ENCODE assay signal across 30 cellular contexts in the genomic region with DNA sequence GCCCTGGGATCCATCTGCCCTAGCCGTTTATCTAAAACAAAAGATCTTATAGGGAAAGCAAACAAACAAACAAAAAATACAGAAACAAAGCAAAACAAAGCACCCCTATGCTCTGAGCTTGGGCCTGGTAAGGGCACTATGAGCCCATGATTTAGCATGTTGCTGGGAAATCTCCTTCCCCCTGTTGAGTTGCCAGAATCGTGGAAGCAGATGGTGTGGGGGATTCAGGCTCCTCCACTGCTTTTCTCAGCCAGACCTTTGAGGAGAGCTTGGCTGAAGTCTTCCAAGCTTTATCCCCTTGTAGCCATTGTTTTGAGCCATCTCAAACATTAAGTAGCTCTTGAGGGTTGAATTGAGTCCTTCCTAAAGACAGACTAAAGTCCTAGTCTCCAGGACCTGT. TPM values are rescaled to one million over a fixed set of nuclear protein-coding genes. Genes with fewer than 3 reads are reported as not detected.
DNase-seq lines count a peak whose midpoint lies in the region; ATAC-seq, FAIRE-seq and TF ChIP-seq lines count a peak whose summit lies in the region.
"Had no signal": no experiment of that assay in that cellular context is flagged by ENCODE, and none has a peak within 500 bp of the region (broad histone marks: within the 10 kb centered on the region; RNA-seq: fewer than 3 reads in every experiment).

No MANE protein-coding gene starts in this region.

- no peak for TF ChIP-seq CTCF in astrocyte (IDR thresholded peaks at IDR 0.05; ENCODE audit: insufficient read depth, low read depth, low read length)
- TF ChIP-seq CTCF in neural progenitor cell (IDR thresholded peaks at IDR 0.05): no peak
- TF ChIP-seq CTCF in omental fat pad (IDR thresholded peaks at IDR 0.05): no peak

- no peak overlapping the region for H3K4me3 ChIP-seq in astrocyte (ENCODE audit: insufficient read depth, low read depth, low read length)
- no peak overlapping the region for H3K4me3 ChIP-seq in neural progenitor cell
- H3K4me3 ChIP-seq: BLaER1, tibial nerve had no signal

- DNase-seq in D341Med (ENCODE audit: low spot score) (peak; percentile 73), NCI-H446 (lab: John Stamatoyannopoulos, UW) (peak; percentile 12 to 68), astrocyte (ENCODE audit: low read depth) (no peak), neural progenitor cell (ENCODE audit: low spot score) (no peak), NCI-H2029 (lab: John Stamatoyannopoulos, UW) (no peak), omental fat pad (ENCODE audit: low spot score) (no peak), RPMI8226 (no peak), dermis blood vessel endothelial cell (no peak)
- DNase-seq: activated CD4-positive, alpha-beta T cell treated with anti-CD3 and anti-CD28 coated beads, Interleukin-2, amount 10 ng/mL, durations not matched to agents 24 days and 14 days; activated naive CD8-positive, alpha-beta T cell treated with anti-CD3 and anti-CD28 coated beads, Interleukin-2, amount 50 U/mL, for 24 hours; activated T-cell treated with anti-CD3 and anti-CD28 coated beads, Interleukin-2, amount 50 U/mL, for 24 hours; COR-L47; hypothalamus; mesendoderm; NCI-H1694; NCI-H748 treated with DMSO at 0.1 percent for 48 hours; nucleus accumbens; retina; small intestine; stimulated activated CD4-positive, alpha-beta T cell treated with anti-CD3 and anti-CD28 coated beads, Interleukin-1b, Interleukin-23, amount 100 ng/mL, for 48 hours; stimulated activated CD8-positive, alpha-beta memory T cell treated with anti-CD3 and anti-CD28 coated beads, Interleukin-4, amount 100 ng/mL, for 48 hours had no signal

- H3K4me1 Mint-ChIP-seq in astrocyte (ENCODE audit: low read depth, unreplicated experiment) (peaks cover 12% of the 10 kb centered on the region), neural progenitor cell (peaks cover 10% of the 10 kb centered on the region)
- H3K4me1 Mint-ChIP-seq: activated CD4-positive, alpha-beta T cell treated with anti-CD3 and anti-CD28 coated beads, Interleukin-2, amount 10 ng/mL, durations not matched to agents 24 days and 14 days; activated naive CD8-positive, alpha-beta T cell treated with anti-CD3 and anti-CD28 coated beads, Interleukin-2, amount 50 U/mL, for 24 hours had no signal

- H3K36me3 ChIP-seq in astrocyte (ENCODE audit: insufficient read depth, low read length) (no peaks in the 10 kb centered on the region), neural progenitor cell (no peaks in the 10 kb centered on the region)
- H3K36me3 ChIP-seq: BLaER1, tibial nerve had no signal

- H3K9ac ChIP-seq in astrocyte (ENCODE audit: low read length): no peak overlapping the region
- no peak overlapping the region for H3K9ac ChIP-seq in neural progenitor cell
- H3K9ac ChIP-seq: BLaER1 had no signal

- H3K36me3 Mint-ChIP-seq in astrocyte (ENCODE audit: low read depth, unreplicated experiment) (no peaks in the 10 kb centered on the region), neural progenitor cell (no peaks in the 10 kb centered on the region)

- no peak overlapping the region for H3K27ac ChIP-seq in astrocyte (ENCODE audit: low read depth, low read length)
- H3K27ac ChIP-seq in neural progenitor cell: no peak overlapping the region
- H3K27ac ChIP-seq: BLaER1 had no signal

- no peak for ATAC-seq in omental fat pad (ENCODE audit: low FRiP score)
- ATAC-seq: activated naive CD8-positive, alpha-beta T cell treated with anti-CD3 and anti-CD28 coated beads, Interleukin-2, amount 50 U/mL, for 24 hours; HepG2 had no signal

- H4K20me1 ChIP-seq in astrocyte (ENCODE audit: insufficient read depth, low read length) (no peaks in the 10 kb centered on the region), neural progenitor cell (ENCODE audit: low read depth) (no peaks in the 10 kb centered on the region)
- H4K20me1 ChIP-seq: BLaER1 had no signal

- H3K9me3 ChIP-seq in astrocyte (ENCODE audit: insufficient read depth, low read depth, low read length) (no peaks in the 10 kb centered on the region), neural progenitor cell (ENCODE audit: low read depth) (no peaks in the 10 kb centered on the region)
- H3K9me3 ChIP-seq: BLaER1, tibial nerve had no signal

- no peak overlapping the region for H3K27ac Mint-ChIP-seq in astrocyte (ENCODE audit: unreplicated experiment)
- no peak overlapping the region for H3K27ac Mint-ChIP-seq in neural progenitor cell
- H3K27ac Mint-ChIP-seq: activated CD4-positive, alpha-beta T cell treated with anti-CD3 and anti-CD28 coated beads, Interleukin-2, amount 10 ng/mL, durations not matched to agents 24 days and 14 days; activated naive CD8-positive, alpha-beta T cell treated with anti-CD3 and anti-CD28 coated beads, Interleukin-2, amount 50 U/mL, for 24 hours; activated T-cell treated with anti-CD3 and anti-CD28 coated beads, Interleukin-2, amount 50 U/mL, for 24 hours; T-helper 2 cell treated with Interferon-gamma antibody and Interleukin-4, amounts not matched to agents 5 μg/mL and 100 μg/mL, for 36 hours had no signal

- H3K4me2 ChIP-seq in astrocyte (ENCODE audit: low read length) (no peak overlapping the region), neural progenitor cell (no peak overlapping the region)
- H3K4me2 ChIP-seq: BLaER1 had no signal

- H2AFZ ChIP-seq in astrocyte (ENCODE audit: low read depth, low read length) (peak overlapping the region; percentile 27), neural progenitor cell (replicated peaks) (peak overlapping the region; percentile 9)

- FAIRE-seq in astrocyte (lab: Jason Lieb, UNC): no peak
- FAIRE-seq: endothelial cell of umbilical vein, GM18507, HepG2, small intestine had no signal

- H3K79me2 ChIP-seq in astrocyte (ENCODE audit: insufficient read depth, low read length): no peaks in the 10 kb centered on the region
- H3K79me2 ChIP-seq in neural progenitor cell (ENCODE audit: low read depth): no peaks in the 10 kb centered on the region

- no peaks in the 10 kb centered on the region for H3K9me3 Mint-ChIP-seq in astrocyte (ENCODE audit: unreplicated experiment)
- no peaks in the 10 kb centered on the region for H3K9me3 Mint-ChIP-seq in neural progenitor cell
- H3K9me3 Mint-ChIP-seq: activated CD4-positive, alpha-beta T cell treated with anti-CD3 and anti-CD28 coated beads, Interleukin-2, amount 10 ng/mL, durations not matched to agents 24 days and 14 days; activated naive CD8-positive, alpha-beta T cell treated with anti-CD3 and anti-CD28 coated beads, Interleukin-2, amount 50 U/mL, for 24 hours; activated T-cell treated with anti-CD3 and anti-CD28 coated beads, Interleukin-2, amount 50 U/mL, for 24 hours; T-helper 2 cell treated with Interferon-gamma antibody and Interleukin-4, amounts not matched to agents 5 μg/mL and 100 μg/mL, for 36 hours had no signal

- no peak overlapping the region for H3K4me3 Mint-ChIP-seq in astrocyte (ENCODE audit: unreplicated experiment)
- no peak overlapping the region for H3K4me3 Mint-ChIP-seq in neural progenitor cell
- H3K4me3 Mint-ChIP-seq: activated CD4-positive, alpha-beta T cell treated with anti-CD3 and anti-CD28 coated beads, Interleukin-2, amount 10 ng/mL, durations not matched to agents 24 days and 14 days; activated naive CD8-positive, alpha-beta T cell treated with anti-CD3 and anti-CD28 coated beads, Interleukin-2, amount 50 U/mL, for 24 hours; activated T-cell treated with anti-CD3 and anti-CD28 coated beads, Interleukin-2, amount 50 U/mL, for 24 hours; T-helper 2 cell treated with Interferon-gamma antibody and Interleukin-4, amounts not matched to agents 5 μg/mL and 100 μg/mL, for 36 hours had no signal

- no peaks in the 10 kb centered on the region for H3K27me3 ChIP-seq in astrocyte (ENCODE audit: insufficient read depth, low read length)
- no peaks in the 10 kb centered on the region for H3K27me3 ChIP-seq in neural progenitor cell
- H3K27me3 ChIP-seq: BLaER1, tibial nerve had no signal

- H3K27me3 Mint-ChIP-seq in astrocyte (ENCODE audit: low read depth, unreplicated experiment): no peaks in the 10 kb centered on the region
- peaks cover 2% of the 10 kb centered on the region for H3K27me3 Mint-ChIP-seq in neural progenitor cell (ENCODE audit: insufficient read depth, low read depth)
- H3K27me3 Mint-ChIP-seq: activated CD4-positive, alpha-beta T cell treated with anti-CD3 and anti-CD28 coated beads, Interleukin-2, amount 10 ng/mL, durations not matched to agents 24 days and 14 days; activated naive CD8-positive, alpha-beta T cell treated with anti-CD3 and anti-CD28 coated beads, Interleukin-2, amount 50 U/mL, for 24 hours; activated T-cell treated with anti-CD3 and anti-CD28 coated beads, Interleukin-2, amount 50 U/mL, for 24 hours had no signal

- H3K4me1 ChIP-seq in astrocyte (ENCODE audit: insufficient read depth, low read length) (peaks cover 6% of the 10 kb centered on the region), neural progenitor cell (peaks cover 2% of the 10 kb centered on the region)
- H3K4me1 ChIP-seq: BLaER1 had no signal

- no peaks in the 10 kb centered on the region for H3F3A ChIP-seq in neural progenitor cell (ENCODE audit: low read depth)

RNA-seq across cellular contexts. Expression of a gene that starts 29.9 kb away (rescaled TPM):
- total RNA-seq in astrocyte: 0.10 TPM in 1 of 2 replicates, not detected in the other
- total RNA-seq in neural progenitor cell (ENCODE audit: low replicate concordance): not detected in 2 replicates
- total RNA-seq in omental fat pad: under 1 TPM in 3 of 4 donors, not detected in 1; 0.12 to 0.56 (median 0.13) TPM
- total RNA-seq in dermis blood vessel endothelial cell: 0.74 and 3.4 TPM in 2 replicates
- total RNA-seq: activated CD4-positive, alpha-beta T cell treated with anti-CD3 and anti-CD28 coated beads, Interleukin-2, amount 10 ng/mL, durations not matched to agents 24 days and 14 days; activated CD8-positive, alpha-beta memory T cell treated with anti-CD3 and anti-CD28 coated beads for 36 hours; LHCN-M2; OCI-LY7 had no signal

Comparison
In these comparisons a context has a peak if more than half of its experiments do, and no peak if none do; other contexts are left out.
1. DNase-seq: peak in D341Med (single experiment) and NCI-H446 (2 of 2); none in astrocyte (single experiment), neural progenitor cell (single experiment), NCI-H2029 (single experiment), omental fat pad (single experiment), RPMI8226 (single experiment) and dermis blood vessel endothelial cell (single experiment).